ENCODE assay signal across 10 cellular contexts in genomic region chr7:136847858-136848257, GRCh38. TPM values are rescaled to one million over a fixed set of nuclear protein-coding genes. Genes with fewer than 3 reads are reported as not detected.
"Had no signal": no experiment of that assay in that cellular context is flagged by ENCODE, and none has a peak within 500 bp of the region (broad histone marks: within the 10 kb centered on the region; RNA-seq: fewer than 3 reads in every experiment).

No MANE protein-coding gene starts in this region.

- DNase-seq: IMR-90, KBM-7, KG1 had no signal

- ATAC-seq: HepG2 had no signal

- H3K9ac ChIP-seq: KMS-11 had no signal

- H3K27ac ChIP-seq: HL-60, KMS-11 had no signal

- H3K4me2 ChIP-seq: KMS-11 had no signal

- FAIRE-seq: HepG2, HTR-8/SVneo had no signal

RNA-seq across cellular contexts. Expression of gene CHRM2, which starts 20.6 kb away (rescaled TPM):
- total RNA-seq: HepG2, HT-29, HT1080 had no signal
- polyA plus RNA-seq: HepG2, IgD-negative memory B cell had no signal
